ENCODE assay signal across 9 cellular contexts in the genomic region with DNA sequence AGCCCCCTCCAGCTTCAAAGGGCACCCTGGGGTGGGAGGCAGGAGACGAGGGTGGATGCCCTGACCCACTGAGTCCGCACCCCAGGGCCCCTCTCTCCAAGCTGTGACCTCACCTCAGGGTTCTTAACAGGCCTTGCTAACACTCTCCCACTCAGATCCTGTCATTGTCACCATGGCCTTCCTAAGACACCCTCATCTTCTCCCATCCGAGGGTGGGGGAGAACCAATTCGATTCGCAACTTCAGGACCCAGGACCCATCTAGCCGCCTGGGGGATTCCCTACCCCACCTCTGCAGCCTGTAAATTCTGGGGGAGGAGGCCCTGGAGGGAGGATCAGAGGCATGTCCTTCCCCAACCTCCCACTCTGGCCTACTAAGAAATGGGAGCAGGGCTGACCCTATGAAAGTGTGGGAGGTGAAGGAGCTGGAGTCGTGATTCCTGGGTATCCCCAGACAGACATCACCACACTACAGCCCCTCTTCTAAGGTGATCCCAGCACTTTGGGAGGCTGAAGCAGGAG. TPM values are rescaled to one million over a fixed set of nuclear protein-coding genes. Genes with fewer than 3 reads are reported as not detected.
DNase-seq lines count a peak whose midpoint lies in the region; ATAC-seq and TF ChIP-seq lines count a peak whose summit lies in the region.
"Had no signal": no experiment of that assay in that cellular context is flagged by ENCODE, and none has a peak within 500 bp of the region (broad histone marks: within the 10 kb centered on the region; RNA-seq: fewer than 3 reads in every experiment).

No MANE protein-coding gene starts in this region.

- H3K27me3 Mint-ChIP-seq in type B pancreatic cell: no peaks in the 10 kb centered on the region

- H3K36me3 Mint-ChIP-seq in type B pancreatic cell: peaks cover 6% of the 10 kb centered on the region

- no peaks in the 10 kb centered on the region for H3K9me3 Mint-ChIP-seq in type B pancreatic cell

- no peaks in the 10 kb centered on the region for H3K4me1 Mint-ChIP-seq in type B pancreatic cell (ENCODE audit: unreplicated experiment)

- TF ChIP-seq CTCF in type B pancreatic cell (conservative IDR thresholded peaks at IDR 0.05): no peak

- ATAC-seq in activated CD4-positive, CD25-positive, alpha-beta regulatory T cell treated with anti-CD3 and anti-CD28 coated beads, Interleukin-2, amount 50 U/mL, for 24 hours: peak; percentile 3 to 14
- ATAC-seq in HG03439 (IDR thresholded peaks at IDR 0.05; ENCODE audit: unreplicated experiment): peak; percentile 24
- peak; percentile 9 for ATAC-seq in esophagus mucosa
- ATAC-seq in stimulated activated naive CD8-positive, alpha-beta T cell treated with anti-CD3 and anti-CD28 coated beads, Interleukin-15, Interleukin-2, amounts not matched to agents 100 U/mL and 50 U/mL, for 24 hours: peak; percentile 63

- DNase-seq in activated CD4-positive, CD25-positive, alpha-beta regulatory T cell (lab: John Stamatoyannopoulos, UW): no peak
- DNase-seq in stimulated activated naive CD8-positive, alpha-beta T cell treated with anti-CD3 and anti-CD28 coated beads, Interleukin-15, Interleukin-2, amounts not matched to agents 100 U/mL and 50 U/mL, for 24 hours: no peak
- DNase-seq in hippocampal formation (lab: John Stamatoyannopoulos, UW) (no peak), type B pancreatic cell (ENCODE audit: extremely low spot score, unreplicated experiment) (no peak), SHP77 (lab: John Stamatoyannopoulos, UW) (no peak)
- DNase-seq: NCI-H2107 had no signal

- no peak overlapping the region for H3K27ac Mint-ChIP-seq in type B pancreatic cell

- no peak overlapping the region for H3K4me3 Mint-ChIP-seq in type B pancreatic cell

RNA-seq across cellular contexts. Expression of a gene that starts 17.4 kb away (rescaled TPM):
- total RNA-seq in esophagus mucosa: 29.1 TPM
- total RNA-seq in type B pancreatic cell (ENCODE audit: low replicate concordance): 81.6 and 124 TPM in 2 replicates

RNA-seq across cellular contexts. Expression of a gene that starts 52.5 kb away (rescaled TPM):
- 3.3 TPM for total RNA-seq in esophagus mucosa
- total RNA-seq in type B pancreatic cell (ENCODE audit: low replicate concordance): 12.2 and 15.8 TPM in 2 replicates

RNA-seq across cellular contexts. Expression of a gene that starts 52.8 kb away (rescaled TPM):
- 10.6 TPM for total RNA-seq in esophagus mucosa
- 27.8 and 35.8 TPM in 2 replicates for total RNA-seq in type B pancreatic cell (ENCODE audit: low replicate concordance)

Comparison
In these comparisons a context has a peak if more than half of its experiments do, and no peak if none do; other contexts are left out.
1. ATAC-seq: peak in every context shown above with its lines; median percentile 63 in stimulated activated naive CD8-positive, alpha-beta T cell treated with anti-CD3 and anti-CD28 coated beads, Interleukin-15, Interleukin-2, amounts not matched to agents 100 U/mL and 50 U/mL, for 24 hours; 24 in HG03439; 9 in esophagus mucosa; 8 in activated CD4-positive, CD25-positive, alpha-beta regulatory T cell treated with anti-CD3 and anti-CD28 coated beads, Interleukin-2, amount 50 U/mL, for 24 hours.